ENCODE assay signal across 1 cellular context in genomic region chr3:170357176-170357919, GRCh38.
TF ChIP-seq lines count a peak whose summit lies in the region.

TSS of gene SKIL (plus strand) at chr3:170357715. CDS start at chr3:170360332, 2,617 bp downstream.

TF ChIP-seq in K562, 482 proteins besides CTCF, POLR2A, EP300 and RAD21 (continued from another document):
- TF ChIP-seq RNF219 (CRISPR knock-in tag; IDR thresholded peaks at IDR 0.05) (no peak), NCOR1 (IDR thresholded peaks at IDR 0.05) (peak; percentile 86), RCOR1 (IDR thresholded peaks at IDR 0.05; ENCODE audit: borderline replicate concordance in 1 of 2, low read depth in 2 of 2, low read length in 2 of 2) (0 out of 4 replicates have a peak, but pooled peaks of 1 of the 2 experiments have one; percentile 19), HMG20A (CRISPR knock-in tag; conservative IDR thresholded peaks at IDR 0.05) (no peak), GTF2E2 (tag; IDR thresholded peaks at IDR 0.05) (no peak; the same call in 1 of the 2 replicates), YBX1 (IDR thresholded peaks at IDR 0.05) (no peak), TFAM (CRISPR knock-in tag; conservative IDR thresholded peaks at IDR 0.05) (no peak), MYBL2 (IDR thresholded peaks at IDR 0.05; ENCODE audit: low read depth) (no peak), MYBL2 (CRISPR knock-in tag; IDR thresholded peaks at IDR 0.05; ENCODE audit: borderline replicate concordance) (no peak), REST (CRISPR knock-in tag; IDR thresholded peaks at IDR 0.05; ENCODE audit: low read depth) (no peak), ZNF133 (CRISPR knock-in tag; IDR thresholded peaks at IDR 0.05) (no peak), HLTF (IDR thresholded peaks at IDR 0.05) (no peak), KDM1A (IDR thresholded peaks at IDR 0.05) (no peak), ZFX (CRISPR knock-in tag; IDR thresholded peaks at IDR 0.05) (no peak; the same call in 1 of the 2 replicates), CEBPG (CRISPR knock-in tag; IDR thresholded peaks at IDR 0.05) (no peak), CEBPG (tag; conservative IDR thresholded peaks at IDR 0.05 in 1 of 2, IDR thresholded peaks at IDR 0.05 in 1 of 2) (no peak), ZNF175 (CRISPR knock-in tag; IDR thresholded peaks at IDR 0.05; ENCODE audit: low read depth) (peak; percentile 77; the same call in 1 of the 2 replicates), POLR2B (IDR thresholded peaks at IDR 0.05; ENCODE audit: low read depth, partially characterized antibody) (no peak), KLF1 (tag; IDR thresholded peaks at IDR 0.05) (no peak), POU5F1 (IDR thresholded peaks at IDR 0.05; ENCODE audit: borderline replicate concordance, low read depth, low read length, partially characterized antibody) (no peak), ZNF79 (CRISPR knock-in tag; IDR thresholded peaks at IDR 0.05; ENCODE audit: low read depth) (no peak), CCNT2 (IDR thresholded peaks at IDR 0.05; ENCODE audit: borderline replicate concordance, extremely low read depth, insufficient read length, low read depth, low read length) (peak; percentile 96), GABPB2 (CRISPR knock-in tag; conservative IDR thresholded peaks at IDR 0.05) (no peak), ZNF589 (CRISPR knock-in tag; IDR thresholded peaks at IDR 0.05; ENCODE audit: low read depth) (peak; percentile 96), ETS1 (conservative IDR thresholded peaks at IDR 0.05; ENCODE audit: control insufficient read depth, low read depth, low read length) (peak; percentile 66), PML (IDR thresholded peaks at IDR 0.05; ENCODE audit: low read length) (no peak), MLLT1 (IDR thresholded peaks at IDR 0.05) (no peak), TSC22D4 (tag; IDR thresholded peaks at IDR 0.05) (no peak), SRF (CRISPR knock-in tag; IDR thresholded peaks at IDR 0.05) (no peak), ZNF518B (CRISPR knock-in tag; IDR thresholded peaks at IDR 0.05) (no peak), JUNB (CRISPR knock-in tag; conservative IDR thresholded peaks at IDR 0.05) (peak; percentile 75; the same call in 1 of the 2 replicates), PRMT5 (CRISPR knock-in tag; IDR thresholded peaks at IDR 0.05) (no peak), ZBTB2 (IDR thresholded peaks at IDR 0.05) (no peak), POLR2AphosphoS2 (IDR thresholded peaks at IDR 0.05; ENCODE audit: low read length) (no peak), UBTF (IDR thresholded peaks at IDR 0.05; ENCODE audit: borderline replicate concordance in 1 of 2, low read depth in 2 of 2, low read length in 2 of 2) (0 out of 4 replicates have a peak, but pooled peaks of 1 of the 2 experiments have one; percentile 19), ZNF583 (CRISPR knock-in tag; IDR thresholded peaks at IDR 0.05) (peak; percentile 21; the same call in 1 of the 2 replicates), TAL1 (IDR thresholded peaks at IDR 0.05) (no peak), MYNN (IDR thresholded peaks at IDR 0.05) (no peak), MYNN (CRISPR knock-in tag; IDR thresholded peaks at IDR 0.05) (no peak), FOXJ2 (tag; IDR thresholded peaks at IDR 0.05) (peak; percentile 94), KLF6 (CRISPR knock-in tag; IDR thresholded peaks at IDR 0.05; ENCODE audit: borderline replicate concordance) (no peak), ZNF197 (CRISPR knock-in tag; IDR thresholded peaks at IDR 0.05; ENCODE audit: low read depth) (peak; percentile 97), ATF2 (CRISPR knock-in tag; IDR thresholded peaks at IDR 0.05) (peak; percentile 77; the same call in 1 of the 2 replicates), JUN (IDR thresholded peaks at IDR 0.05; ENCODE audit: borderline replicate concordance, low read depth, low read length) (peak; percentile 70; the same call in 1 of the 2 replicates), JUN (CRISPR knock-in tag; IDR thresholded peaks at IDR 0.05; ENCODE audit: borderline replicate concordance) (peak; percentile 92), YY1 (IDR thresholded peaks at IDR 0.05; ENCODE audit: borderline replicate concordance in 1 of 3, control insufficient read depth in 1 of 3, extremely low read depth in 1 of 3, insufficient read depth in 3 of 3, insufficient read length in 1 of 3, insufficient replicate concordance in 2 of 3, low read depth in 1 of 3, low read length in 2 of 3) (no peak), ZNF165 (CRISPR knock-in tag; IDR thresholded peaks at IDR 0.05; ENCODE audit: borderline replicate concordance) (no peak), RAD51 (IDR thresholded peaks at IDR 0.05; ENCODE audit: borderline replicate concordance, low read depth) (no peak)
